9 cellular contexts compared by ENCODE assay signal in the genomic region with DNA sequence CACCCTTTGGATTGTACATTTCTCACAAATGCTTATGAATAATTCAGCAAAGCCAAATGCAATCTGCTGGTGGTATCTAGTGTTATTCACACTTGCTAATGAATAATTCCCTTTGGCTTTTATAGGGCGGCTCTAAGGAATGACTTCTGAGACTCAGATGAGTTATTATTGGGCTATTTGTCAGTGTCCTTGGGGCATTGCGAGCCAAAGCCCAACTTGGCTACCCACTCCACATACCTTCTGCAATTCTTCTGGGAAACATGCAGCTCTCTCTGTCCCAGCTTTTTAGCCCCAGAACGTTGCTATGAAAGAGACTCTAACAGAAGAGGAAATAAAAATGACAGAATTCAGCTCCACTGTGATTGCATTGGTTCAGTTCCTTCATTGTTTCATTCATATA. TPM values are rescaled to one million over a fixed set of nuclear protein-coding genes. Genes with fewer than 3 reads are reported as not detected.
DNase-seq lines count a peak whose midpoint lies in the region; ATAC-seq and TF ChIP-seq lines count a peak whose summit lies in the region.
"Had no signal": no experiment of that assay in that cellular context is flagged by ENCODE, and none has a peak within 500 bp of the region (broad histone marks: within the 10 kb centered on the region; RNA-seq: fewer than 3 reads in every experiment).

No MANE protein-coding gene starts in this region.

- no peaks in the 10 kb centered on the region for H3K36me3 Mint-ChIP-seq in activated T-helper 1 cell treated with anti-CD3 and anti-CD28 coated beads, Interleukin-12 subunit alpha, Interleukin-12 subunit beta, Interleukin-2, Interleukin-4 antibody, amounts not matched to agents 30 ng/mL and 10 ng/mL and 1 ng/mL, durations not matched to agents 14 hours and 24 hours and 36 hours (ENCODE audit: low read depth)

- no peaks in the 10 kb centered on the region for H3K27me3 ChIP-seq in right cardiac atrium (ENCODE audit: control insufficient read depth, insufficient read depth)
- no peaks in the 10 kb centered on the region for H3K27me3 ChIP-seq in lower lobe of right lung (ENCODE audit: low read depth)

- no peaks in the 10 kb centered on the region for H3K27me3 Mint-ChIP-seq in activated T-helper 1 cell treated with anti-CD3 and anti-CD28 coated beads, Interleukin-12 subunit alpha, Interleukin-12 subunit beta, Interleukin-2, Interleukin-4 antibody, amounts not matched to agents 30 ng/mL and 10 ng/mL and 1 ng/mL, durations not matched to agents 14 hours and 24 hours and 36 hours (ENCODE audit: insufficient read depth)

- H3K4me1 ChIP-seq in right cardiac atrium (ENCODE audit: control insufficient read depth, insufficient read depth, low read length) (peaks cover 2% of the 10 kb centered on the region), lower lobe of right lung (peaks cover 17% of the 10 kb centered on the region)

- TF ChIP-seq CTCF in 22Rv1 (IDR thresholded peaks at IDR 0.05) (no peak), lower lobe of right lung (IDR thresholded peaks at IDR 0.05) (no peak)

- H3K27ac ChIP-seq in 22Rv1, result peak overlapping the region; percentile 72
- no peak overlapping the region for H3K27ac ChIP-seq in right cardiac atrium (ENCODE audit: low read length)
- no peak overlapping the region for H3K27ac ChIP-seq in lower lobe of right lung

- peak; percentile 93 for DNase-seq in EH (ENCODE audit: low read depth)
- no peak for DNase-seq in activated T-helper 1 cell treated with anti-CD3 and anti-CD28 coated beads, Interleukin-12 subunit alpha, Interleukin-12 subunit beta, Interleukin-2, Interleukin-4 antibody, amounts not matched to agents 30 ng/mL and 10 ng/mL and 1 ng/mL, durations not matched to agents 14 hours and 24 hours and 36 hours (ENCODE audit: low spot score)
- DNase-seq in right cardiac atrium, result peak in 1 of 3 donors; percentile 33
- no peak for DNase-seq in NCI-H1930 (lab: John Stamatoyannopoulos, UW)
- no peak for DNase-seq in NCI-H526 (lab: John Stamatoyannopoulos, UW)
- no peak for DNase-seq in lower lobe of right lung
- no peak for DNase-seq in stimulated activated CD4-positive, alpha-beta T cell treated with anti-CD3 and anti-CD28 coated beads, Interleukin-4, amount 100 ng/mL, for 1 hour
- DNase-seq: SK-N-SH had no signal

- H3K4me3 Mint-ChIP-seq in activated T-helper 1 cell treated with anti-CD3 and anti-CD28 coated beads, Interleukin-12 subunit alpha, Interleukin-12 subunit beta, Interleukin-2, Interleukin-4 antibody, amounts not matched to agents 30 ng/mL and 10 ng/mL and 1 ng/mL, durations not matched to agents 14 hours and 24 hours and 36 hours, result no peak overlapping the region

- H3K36me3 ChIP-seq in lower lobe of right lung, result no peaks in the 10 kb centered on the region

- peaks cover 27% of the 10 kb centered on the region for H3K4me1 Mint-ChIP-seq in activated T-helper 1 cell treated with anti-CD3 and anti-CD28 coated beads, Interleukin-12 subunit alpha, Interleukin-12 subunit beta, Interleukin-2, Interleukin-4 antibody, amounts not matched to agents 30 ng/mL and 10 ng/mL and 1 ng/mL, durations not matched to agents 14 hours and 24 hours and 36 hours (ENCODE audit: low read depth)

- H3K9me3 ChIP-seq in right cardiac atrium (ENCODE audit: control insufficient read depth, low read length) (no peaks in the 10 kb centered on the region), lower lobe of right lung (no peaks in the 10 kb centered on the region)

- peak overlapping the region; percentile 37 for H3K27ac Mint-ChIP-seq in activated T-helper 1 cell treated with anti-CD3 and anti-CD28 coated beads, Interleukin-12 subunit alpha, Interleukin-12 subunit beta, Interleukin-2, Interleukin-4 antibody, amounts not matched to agents 30 ng/mL and 10 ng/mL and 1 ng/mL, durations not matched to agents 14 hours and 24 hours and 36 hours

- 33% methylated on average over 3 of the region's 3 CpGs for WGBS in right cardiac atrium

- H3K9me3 Mint-ChIP-seq in activated T-helper 1 cell treated with anti-CD3 and anti-CD28 coated beads, Interleukin-12 subunit alpha, Interleukin-12 subunit beta, Interleukin-2, Interleukin-4 antibody, amounts not matched to agents 30 ng/mL and 10 ng/mL and 1 ng/mL, durations not matched to agents 14 hours and 24 hours and 36 hours, result peaks cover 4% of the 10 kb centered on the region

- intact Hi-C loops in activated T-helper 1 cell treated with anti-CD3 and anti-CD28 coated beads, Interleukin-12 subunit alpha, Interleukin-12 subunit beta, Interleukin-2, Interleukin-4 antibody, amounts not matched to agents 30 ng/mL and 10 ng/mL and 1 ng/mL, durations not matched to agents 14 hours and 24 hours and 36 hours (cut with micrococcal nuclease), result loop anchor here (2.0 to 10.0 kb wide), 4 partner anchors 18 to 690 kb away; partner anchors contain the start of genes CHD9, CHD9NB and FTO
- intact Hi-C loops in right cardiac atrium (cut with DNase I) (no loop called here), lower lobe of right lung (cut with DNase I) (no loop called here)

- peak; percentile 41 to 54 for ATAC-seq in right cardiac atrium
- ATAC-seq in lower lobe of right lung, result no peak

- H3K4me3 ChIP-seq in right cardiac atrium (ENCODE audit: low read length) (no peak overlapping the region), lower lobe of right lung (no peak overlapping the region)

RNA-seq across cellular contexts. Expression of gene FTO, which starts 41.2 kb away (rescaled TPM):
- 56.4 and 63.0 TPM in 2 replicates for total RNA-seq in activated T-helper 1 cell treated with anti-CD3 and anti-CD28 coated beads, Interleukin-12 subunit alpha, Interleukin-12 subunit beta, Interleukin-2, Interleukin-4 antibody, amounts not matched to agents 30 ng/mL and 10 ng/mL and 1 ng/mL, durations not matched to agents 14 hours and 24 hours and 36 hours
- total RNA-seq in right cardiac atrium, result 10 to 100 TPM; 75.2 to 86.3 (median 78.9) TPM
- 21.9 TPM for polyA plus RNA-seq in right cardiac atrium
- total RNA-seq in lower lobe of right lung, result 98.6 TPM

RNA-seq across cellular contexts. Expression of gene RPGRIP1L, which starts 41.5 kb away (rescaled TPM):
- 9.3 and 10.9 TPM in 2 replicates for total RNA-seq in activated T-helper 1 cell treated with anti-CD3 and anti-CD28 coated beads, Interleukin-12 subunit alpha, Interleukin-12 subunit beta, Interleukin-2, Interleukin-4 antibody, amounts not matched to agents 30 ng/mL and 10 ng/mL and 1 ng/mL, durations not matched to agents 14 hours and 24 hours and 36 hours
- 1 to 10 TPM; 1.9 to 3.5 (median 3.3) TPM for total RNA-seq in right cardiac atrium
- 1.3 TPM for polyA plus RNA-seq in right cardiac atrium
- total RNA-seq in lower lobe of right lung, result 6.6 TPM

Comparison
In these comparisons a context has a peak if more than half of its experiments do, and no peak if none do; other contexts are left out.
1. ATAC-seq: peak in right cardiac atrium (2 of 2); none in lower lobe of right lung (0 of 2).